1 cellular context compared by ENCODE assay signal in the genomic region with DNA sequence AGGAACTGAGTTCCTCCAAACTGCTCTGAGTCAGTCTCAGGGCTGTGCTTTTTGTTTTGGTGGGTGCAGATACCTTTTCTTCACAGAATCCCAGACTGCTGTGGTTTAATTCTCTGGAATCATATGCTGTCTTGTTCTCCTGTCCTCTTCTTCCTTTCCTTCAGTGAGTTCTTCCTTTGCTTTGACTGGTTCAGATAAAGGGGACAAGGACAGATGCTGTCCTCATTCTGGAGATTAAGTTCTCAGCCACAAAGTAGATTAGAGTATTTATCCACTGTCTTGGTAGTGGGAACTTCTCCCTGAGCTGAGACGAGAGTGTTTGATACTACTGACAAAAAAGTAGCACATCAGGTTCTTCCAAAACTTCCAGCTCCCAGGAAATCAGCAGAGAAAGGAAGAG.
TF ChIP-seq lines count a peak whose summit lies in the region.

No MANE protein-coding gene starts in this region.

TF ChIP-seq in WTC11, 78 proteins besides CTCF, POLR2A, EP300 and RAD21:
- TF ChIP-seq, protein P1, sequence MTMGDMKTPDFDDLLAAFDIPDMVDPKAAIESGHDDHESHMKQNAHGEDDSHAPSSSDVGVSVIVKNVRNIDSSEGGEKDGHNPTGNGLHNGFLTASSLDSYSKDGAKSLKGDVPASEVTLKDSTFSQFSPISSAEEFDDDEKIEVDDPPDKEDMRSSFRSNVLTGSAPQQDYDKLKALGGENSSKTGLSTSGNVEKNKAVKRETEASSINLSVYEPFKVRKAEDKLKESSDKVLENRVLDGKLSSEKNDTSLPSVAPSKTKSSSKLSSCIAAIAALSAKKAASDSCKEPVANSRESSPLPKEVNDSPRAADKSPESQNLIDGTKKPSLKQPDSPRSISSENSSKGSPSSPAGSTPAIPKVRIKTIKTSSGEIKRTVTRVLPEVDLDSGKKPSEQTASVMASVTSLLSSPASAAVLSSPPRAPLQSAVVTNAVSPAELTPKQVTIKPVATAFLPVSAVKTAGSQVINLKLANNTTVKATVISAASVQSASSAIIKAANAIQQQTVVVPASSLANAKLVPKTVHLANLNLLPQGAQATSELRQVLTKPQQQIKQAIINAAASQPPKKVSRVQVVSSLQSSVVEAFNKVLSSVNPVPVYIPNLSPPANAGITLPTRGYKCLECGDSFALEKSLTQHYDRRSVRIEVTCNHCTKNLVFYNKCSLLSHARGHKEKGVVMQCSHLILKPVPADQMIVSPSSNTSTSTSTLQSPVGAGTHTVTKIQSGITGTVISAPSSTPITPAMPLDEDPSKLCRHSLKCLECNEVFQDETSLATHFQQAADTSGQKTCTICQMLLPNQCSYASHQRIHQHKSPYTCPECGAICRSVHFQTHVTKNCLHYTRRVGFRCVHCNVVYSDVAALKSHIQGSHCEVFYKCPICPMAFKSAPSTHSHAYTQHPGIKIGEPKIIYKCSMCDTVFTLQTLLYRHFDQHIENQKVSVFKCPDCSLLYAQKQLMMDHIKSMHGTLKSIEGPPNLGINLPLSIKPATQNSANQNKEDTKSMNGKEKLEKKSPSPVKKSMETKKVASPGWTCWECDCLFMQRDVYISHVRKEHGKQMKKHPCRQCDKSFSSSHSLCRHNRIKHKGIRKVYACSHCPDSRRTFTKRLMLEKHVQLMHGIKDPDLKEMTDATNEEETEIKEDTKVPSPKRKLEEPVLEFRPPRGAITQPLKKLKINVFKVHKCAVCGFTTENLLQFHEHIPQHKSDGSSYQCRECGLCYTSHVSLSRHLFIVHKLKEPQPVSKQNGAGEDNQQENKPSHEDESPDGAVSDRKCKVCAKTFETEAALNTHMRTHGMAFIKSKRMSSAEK (CRISPR knock-in tag; IDR thresholded peaks at IDR 0.05; ENCODE audit: borderline replicate concordance): no peak
- TF ChIP-seq, protein P2, sequence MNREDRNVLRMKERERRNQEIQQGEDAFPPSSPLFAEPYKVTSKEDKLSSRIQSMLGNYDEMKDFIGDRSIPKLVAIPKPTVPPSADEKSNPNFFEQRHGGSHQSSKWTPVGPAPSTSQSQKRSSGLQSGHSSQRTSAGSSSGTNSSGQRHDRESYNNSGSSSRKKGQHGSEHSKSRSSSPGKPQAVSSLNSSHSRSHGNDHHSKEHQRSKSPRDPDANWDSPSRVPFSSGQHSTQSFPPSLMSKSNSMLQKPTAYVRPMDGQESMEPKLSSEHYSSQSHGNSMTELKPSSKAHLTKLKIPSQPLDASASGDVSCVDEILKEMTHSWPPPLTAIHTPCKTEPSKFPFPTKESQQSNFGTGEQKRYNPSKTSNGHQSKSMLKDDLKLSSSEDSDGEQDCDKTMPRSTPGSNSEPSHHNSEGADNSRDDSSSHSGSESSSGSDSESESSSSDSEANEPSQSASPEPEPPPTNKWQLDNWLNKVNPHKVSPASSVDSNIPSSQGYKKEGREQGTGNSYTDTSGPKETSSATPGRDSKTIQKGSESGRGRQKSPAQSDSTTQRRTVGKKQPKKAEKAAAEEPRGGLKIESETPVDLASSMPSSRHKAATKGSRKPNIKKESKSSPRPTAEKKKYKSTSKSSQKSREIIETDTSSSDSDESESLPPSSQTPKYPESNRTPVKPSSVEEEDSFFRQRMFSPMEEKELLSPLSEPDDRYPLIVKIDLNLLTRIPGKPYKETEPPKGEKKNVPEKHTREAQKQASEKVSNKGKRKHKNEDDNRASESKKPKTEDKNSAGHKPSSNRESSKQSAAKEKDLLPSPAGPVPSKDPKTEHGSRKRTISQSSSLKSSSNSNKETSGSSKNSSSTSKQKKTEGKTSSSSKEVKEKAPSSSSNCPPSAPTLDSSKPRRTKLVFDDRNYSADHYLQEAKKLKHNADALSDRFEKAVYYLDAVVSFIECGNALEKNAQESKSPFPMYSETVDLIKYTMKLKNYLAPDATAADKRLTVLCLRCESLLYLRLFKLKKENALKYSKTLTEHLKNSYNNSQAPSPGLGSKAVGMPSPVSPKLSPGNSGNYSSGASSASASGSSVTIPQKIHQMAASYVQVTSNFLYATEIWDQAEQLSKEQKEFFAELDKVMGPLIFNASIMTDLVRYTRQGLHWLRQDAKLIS (CRISPR knock-in tag; IDR thresholded peaks at IDR 0.05; ENCODE audit: borderline replicate concordance): no peak
- TF ChIP-seq, protein P3, sequence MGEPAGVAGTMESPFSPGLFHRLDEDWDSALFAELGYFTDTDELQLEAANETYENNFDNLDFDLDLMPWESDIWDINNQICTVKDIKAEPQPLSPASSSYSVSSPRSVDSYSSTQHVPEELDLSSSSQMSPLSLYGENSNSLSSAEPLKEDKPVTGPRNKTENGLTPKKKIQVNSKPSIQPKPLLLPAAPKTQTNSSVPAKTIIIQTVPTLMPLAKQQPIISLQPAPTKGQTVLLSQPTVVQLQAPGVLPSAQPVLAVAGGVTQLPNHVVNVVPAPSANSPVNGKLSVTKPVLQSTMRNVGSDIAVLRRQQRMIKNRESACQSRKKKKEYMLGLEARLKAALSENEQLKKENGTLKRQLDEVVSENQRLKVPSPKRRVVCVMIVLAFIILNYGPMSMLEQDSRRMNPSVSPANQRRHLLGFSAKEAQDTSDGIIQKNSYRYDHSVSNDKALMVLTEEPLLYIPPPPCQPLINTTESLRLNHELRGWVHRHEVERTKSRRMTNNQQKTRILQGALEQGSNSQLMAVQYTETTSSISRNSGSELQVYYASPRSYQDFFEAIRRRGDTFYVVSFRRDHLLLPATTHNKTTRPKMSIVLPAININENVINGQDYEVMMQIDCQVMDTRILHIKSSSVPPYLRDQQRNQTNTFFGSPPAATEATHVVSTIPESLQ (CRISPR knock-in tag; IDR thresholded peaks at IDR 0.05): no peak
- no peak for TF ChIP-seq CREM (CRISPR knock-in tag; IDR thresholded peaks at IDR 0.05)
- TF ChIP-seq, protein P4, sequence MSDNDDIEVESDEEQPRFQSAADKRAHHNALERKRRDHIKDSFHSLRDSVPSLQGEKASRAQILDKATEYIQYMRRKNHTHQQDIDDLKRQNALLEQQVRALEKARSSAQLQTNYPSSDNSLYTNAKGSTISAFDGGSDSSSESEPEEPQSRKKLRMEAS (CRISPR knock-in tag; IDR thresholded peaks at IDR 0.05): no peak
- TF ChIP-seq NR3C1 (CRISPR knock-in tag; conservative IDR thresholded peaks at IDR 0.05; ENCODE audit: low read depth): no peak
- no peak for TF ChIP-seq JUN (CRISPR knock-in tag; IDR thresholded peaks at IDR 0.05)
- TF ChIP-seq SMAD3 (CRISPR knock-in tag; IDR thresholded peaks at IDR 0.05; ENCODE audit: borderline replicate concordance): no peak
- no peak for TF ChIP-seq NFYB (CRISPR knock-in tag; conservative IDR thresholded peaks at IDR 0.05; ENCODE audit: low read depth)
- TF ChIP-seq ZNF317 (CRISPR knock-in tag; IDR thresholded peaks at IDR 0.05; ENCODE audit: borderline replicate concordance, low read depth): no peak
- TF ChIP-seq ZNF232 (CRISPR knock-in tag; IDR thresholded peaks at IDR 0.05): no peak
- no peak for TF ChIP-seq CREB1 (CRISPR knock-in tag; IDR thresholded peaks at IDR 0.05)
- no peak for TF ChIP-seq OVOL2 (CRISPR knock-in tag; IDR thresholded peaks at IDR 0.05; ENCODE audit: borderline replicate concordance)
- TF ChIP-seq, protein P5, sequence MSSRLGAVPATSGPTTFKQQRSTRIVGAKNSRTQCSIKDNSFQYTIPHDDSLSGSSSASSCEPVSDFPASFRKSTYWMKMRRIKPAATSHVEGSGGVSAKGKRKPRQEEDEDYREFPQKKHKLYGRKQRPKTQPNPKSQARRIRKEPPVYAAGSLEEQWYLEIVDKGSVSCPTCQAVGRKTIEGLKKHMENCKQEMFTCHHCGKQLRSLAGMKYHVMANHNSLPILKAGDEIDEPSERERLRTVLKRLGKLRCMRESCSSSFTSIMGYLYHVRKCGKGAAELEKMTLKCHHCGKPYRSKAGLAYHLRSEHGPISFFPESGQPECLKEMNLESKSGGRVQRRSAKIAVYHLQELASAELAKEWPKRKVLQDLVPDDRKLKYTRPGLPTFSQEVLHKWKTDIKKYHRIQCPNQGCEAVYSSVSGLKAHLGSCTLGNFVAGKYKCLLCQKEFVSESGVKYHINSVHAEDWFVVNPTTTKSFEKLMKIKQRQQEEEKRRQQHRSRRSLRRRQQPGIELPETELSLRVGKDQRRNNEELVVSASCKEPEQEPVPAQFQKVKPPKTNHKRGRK (CRISPR knock-in tag; IDR thresholded peaks at IDR 0.05; ENCODE audit: borderline replicate concordance): no peak
- TF ChIP-seq ATF1 (CRISPR knock-in tag; IDR thresholded peaks at IDR 0.05): no peak
